21 cellular contexts compared by ENCODE assay signal in the genomic region with DNA sequence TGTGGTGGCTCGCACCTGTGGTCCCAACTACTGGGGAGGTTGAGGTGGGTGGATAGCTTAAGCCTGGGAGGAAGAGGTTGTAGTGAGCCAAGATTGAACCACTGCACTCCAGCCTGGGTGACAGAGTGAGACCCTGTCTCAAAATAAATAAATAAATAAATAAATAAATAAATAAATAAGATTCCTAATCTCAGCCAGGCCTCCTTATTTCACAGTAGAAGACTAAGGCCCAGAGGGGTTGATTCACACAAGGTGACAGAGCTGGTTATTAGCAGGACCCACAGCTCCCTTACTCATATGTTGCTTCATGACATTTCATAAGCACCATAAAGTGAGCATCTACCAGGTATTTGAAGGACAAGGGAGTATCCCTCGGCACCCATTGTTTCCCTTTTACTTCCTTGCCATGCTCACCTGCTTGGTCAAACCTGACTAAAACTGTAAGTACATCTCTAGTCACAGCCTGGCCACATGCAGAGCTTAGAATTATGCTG.
"Had no signal": no experiment of that assay in that cellular context is flagged by ENCODE, and none has a peak within 500 bp of the region (broad histone marks: within the 10 kb centered on the region; RNA-seq: fewer than 3 reads in every experiment).

No MANE protein-coding gene starts in this region.

- H3K4me3 Mint-ChIP-seq: activated CD8-positive, alpha-beta T cell treated with anti-CD3 and anti-CD28 coated beads for 36 hours; activated T-cell treated with anti-CD3 and anti-CD28 coated beads, Interleukin-2, amount 50 U/mL, for 4 hours; memory B cell; natural killer cell treated with Interleukin-12 subunit alpha and Interleukin-12 subunit beta and Interleukin-15 and Interleukin-18, amount 100 ng/mL, for 72 hours; WTC11 had no signal

- H3K27me3 ChIP-seq: colonic mucosa, heart left ventricle, left lung, suprapubic skin, upper lobe of right lung had no signal

- H3K27ac Mint-ChIP-seq: activated CD8-positive, alpha-beta T cell treated with anti-CD3 and anti-CD28 coated beads for 36 hours; memory B cell; natural killer cell treated with Interleukin-12 subunit alpha and Interleukin-12 subunit beta and Interleukin-15 and Interleukin-18, amount 100 ng/mL, for 72 hours; progenitor cell of endocrine pancreas; WTC11 had no signal

- DNase-seq: activated CD4-positive, alpha-beta T cell treated with anti-CD3 and anti-CD28 coated beads for 4 hours; activated effector memory CD4-positive, alpha-beta T cell treated with Interleukin-2 at 50 U/mL for 16 hours; activated naive CD4-positive, alpha-beta T cell treated with anti-CD3 and anti-CD28 coated beads, Interleukin-2, amount 50 U/mL, for 16 hours; activated T-cell treated with anti-CD3 and anti-CD28 coated beads, Interleukin-2, amount 50 U/mL, for 4 hours; central memory CD4-positive, alpha-beta T cell; colonic mucosa; heart left ventricle; left lung; occipital lobe; right cardiac atrium; stimulated activated naive CD8-positive, alpha-beta T cell treated with anti-CD3 and anti-CD28 coated beads, Interleukin-15, Interleukin-2, amounts not matched to agents 100 U/mL and 50 U/mL, for 24 hours; T-helper 2 cell; upper lobe of right lung had no signal

- H3K9me3 Mint-ChIP-seq: activated CD8-positive, alpha-beta T cell treated with anti-CD3 and anti-CD28 coated beads for 36 hours; activated T-cell treated with anti-CD3 and anti-CD28 coated beads, Interleukin-2, amount 50 U/mL, for 4 hours; memory B cell; natural killer cell treated with Interleukin-12 subunit alpha and Interleukin-12 subunit beta and Interleukin-15 and Interleukin-18, amount 100 ng/mL, for 72 hours; WTC11 had no signal

- H3K9me3 ChIP-seq: colonic mucosa, heart left ventricle, left lung, suprapubic skin, upper lobe of right lung had no signal

- H3K4me3 ChIP-seq: colonic mucosa, heart left ventricle, left lung, suprapubic skin, upper lobe of right lung had no signal

- H3K4me1 ChIP-seq: colonic mucosa had no signal

- H3K27ac ChIP-seq: colonic mucosa, heart left ventricle, suprapubic skin, upper lobe of right lung had no signal

- ATAC-seq: activated CD8-positive, alpha-beta T cell treated with anti-CD3 and anti-CD28 coated beads for 36 hours; activated T-cell treated with anti-CD3 and anti-CD28 coated beads, Interleukin-2, amount 50 U/mL, for 4 hours; heart left ventricle; left lung; natural killer cell treated with Interleukin-12 subunit alpha and Interleukin-12 subunit beta and Interleukin-15 and Interleukin-18, amount 100 ng/mL, for 72 hours; right cardiac atrium; stimulated activated naive CD8-positive, alpha-beta T cell treated with anti-CD3 and anti-CD28 coated beads, Interleukin-15, Interleukin-2, amounts not matched to agents 100 U/mL and 50 U/mL, for 24 hours; upper lobe of right lung; WTC11 had no signal

- H3K27me3 Mint-ChIP-seq: activated CD8-positive, alpha-beta T cell treated with anti-CD3 and anti-CD28 coated beads for 36 hours; memory B cell; natural killer cell treated with Interleukin-12 subunit alpha and Interleukin-12 subunit beta and Interleukin-15 and Interleukin-18, amount 100 ng/mL, for 72 hours; progenitor cell of endocrine pancreas had no signal

- H3K36me3 Mint-ChIP-seq: natural killer cell treated with Interleukin-12 subunit alpha and Interleukin-12 subunit beta and Interleukin-15 and Interleukin-18, amount 100 ng/mL, for 72 hours; WTC11 had no signal

- FAIRE-seq: endometrium, frontal cortex had no signal

- H3K4me1 Mint-ChIP-seq: memory B cell had no signal

- H3K36me3 ChIP-seq: colonic mucosa, heart left ventricle, left lung, suprapubic skin, upper lobe of right lung had no signal
